Comparison of ENCODE assay signal across 19 cellular contexts in genomic region chr1:167065481-167065880, GRCh38. TPM values are rescaled to one million over a fixed set of nuclear protein-coding genes. Genes with fewer than 3 reads are reported as not detected.
DNase-seq lines count a peak whose midpoint lies in the region; ATAC-seq and TF ChIP-seq lines count a peak whose summit lies in the region.
"Had no signal": no experiment of that assay in that cellular context is flagged by ENCODE, and none has a peak within 500 bp of the region (broad histone marks: within the 10 kb centered on the region; RNA-seq: fewer than 3 reads in every experiment).

No MANE protein-coding gene starts in this region.

- peaks cover 17% of the 10 kb centered on the region for H3K4me1 ChIP-seq in mucosa of descending colon (ENCODE audit: low read depth)
- H3K4me1 ChIP-seq in naive thymus-derived CD4-positive, alpha-beta T cell (ENCODE audit: control insufficient read depth in 2 of 2, insufficient read depth in 2 of 2, low read length in 2 of 2): no peaks in the 10 kb centered on the region

- no peaks in the 10 kb centered on the region for H3K9me3 ChIP-seq in mucosa of descending colon
- H3K9me3 ChIP-seq in naive thymus-derived CD4-positive, alpha-beta T cell (ENCODE audit: control insufficient read depth in 2 of 3, low read length in 3 of 3): no peaks in the 10 kb centered on the region

- DNase-seq in COLO668 (lab: John Stamatoyannopoulos, UW; ENCODE audit: unreplicated experiment) (peak; percentile 86), DMS153 (lab: John Stamatoyannopoulos, UW) (peak; percentile 86), NCI-H69 (lab: John Stamatoyannopoulos, UW) (peak; percentile 63), mucosa of descending colon (peak; percentile 81 to 86 (median 85)), iPS-NIHi11 (ENCODE audit: low spot score) (no peak), cortex of kidney (lab: John Stamatoyannopoulos, UW) (no peak)
- no peak for DNase-seq in naive thymus-derived CD4-positive, alpha-beta T cell
- DNase-seq: C1 segment of cervical spinal cord; CD8-positive, alpha-beta memory T cell; GDM1; H7; MV-4-11; NCI-H2081; NCI-H524 treated with DMSO at 0.1 percent for 48 hours; NK-92 treated with Interleukin-12 subunit alpha and Interleukin-12 subunit beta, amount 100 ng/mL, for 24 hours; Right ventricle myocardium superior had no signal

- no peaks in the 10 kb centered on the region for H3K9me3 Mint-ChIP-seq in naive thymus-derived CD4-positive, alpha-beta T cell

- intact Hi-C loops in mucosa of descending colon (cut with DNase I, micrococcal nuclease): loop anchor here (5.0 to 10.0 kb wide), 4 partner anchors 149 to 469 kb away; no protein-coding TSS in a partner anchor
- intact Hi-C loops in naive thymus-derived CD4-positive, alpha-beta T cell (cut with micrococcal nuclease): loop anchor here (5.0 to 10.0 kb wide), 5 partner anchors 342 to 581 kb away; no protein-coding TSS in a partner anchor

- ATAC-seq in mucosa of descending colon: peak; percentile 95
- no peak for ATAC-seq in naive thymus-derived CD4-positive, alpha-beta T cell

- no peak overlapping the region for H3K27ac Mint-ChIP-seq in naive thymus-derived CD4-positive, alpha-beta T cell
- H3K27ac Mint-ChIP-seq: CD8-positive, alpha-beta memory T cell had no signal

- CTCF ChIA-PET in naive thymus-derived CD4-positive, alpha-beta T cell (lab: Charles Lee): interaction anchor here (0.7 to 12.3 kb wide), 4 partner anchors 47 to 156 kb away, joined by 3 to 354 read pairs (median 38); partner anchors contain the start of gene POU2F1

- H3K27me3 Mint-ChIP-seq in naive thymus-derived CD4-positive, alpha-beta T cell: no peaks in the 10 kb centered on the region

- no peak for TF ChIP-seq CTCF in mucosa of descending colon (IDR thresholded peaks at IDR 0.05)

- peaks cover 0 to 43% (median 15%) of the 10 kb centered on the region in 5 donors for H3K36me3 Mint-ChIP-seq in naive thymus-derived CD4-positive, alpha-beta T cell

- H3K4me1 Mint-ChIP-seq in naive thymus-derived CD4-positive, alpha-beta T cell: peaks cover 0 to 9% (median 5%) of the 10 kb centered on the region in 7 donors

- no peaks in the 10 kb centered on the region for H3K27me3 ChIP-seq in naive thymus-derived CD4-positive, alpha-beta T cell (ENCODE audit: control insufficient read depth in 2 of 2, insufficient read depth in 2 of 2, low read length in 2 of 2)

- POLR2A ChIA-PET in naive thymus-derived CD4-positive, alpha-beta T cell (lab: Charles Lee): no interaction called here

- no peaks in the 10 kb centered on the region for H3K36me3 ChIP-seq in mucosa of descending colon (ENCODE audit: low read depth)
- peaks cover 0 to 24% (median 0%) of the 10 kb centered on the region in 3 experiments for H3K36me3 ChIP-seq in naive thymus-derived CD4-positive, alpha-beta T cell (ENCODE audit: control insufficient read depth in 2 of 3, insufficient read depth in 3 of 3, low read length in 3 of 3)

- no peak overlapping the region for H3K4me3 ChIP-seq in mucosa of descending colon
- no peak overlapping the region for H3K4me3 ChIP-seq in naive thymus-derived CD4-positive, alpha-beta T cell (ENCODE audit: low read length)

- no peak overlapping the region for H3K27ac ChIP-seq in naive thymus-derived CD4-positive, alpha-beta T cell (ENCODE audit: low read depth, low read length)
- H3K27ac ChIP-seq: KMS-11 had no signal

- H3K4me3 Mint-ChIP-seq in naive thymus-derived CD4-positive, alpha-beta T cell: no peak overlapping the region

RNA-seq across cellular contexts. Expression of gene GPA33, which starts 24.7 kb away (rescaled TPM):
- 100 to 1,000 TPM; 221 to 764 (median 482) TPM for total RNA-seq in mucosa of descending colon
- total RNA-seq in naive thymus-derived CD4-positive, alpha-beta T cell: 10 to 100 TPM in 3 of 5 experiments, 1 to 10 TPM in 2; 5.4 to 32.6 (median 11.3) TPM
- 10 to 100 TPM; 43.6 to 63.4 TPM for polyA plus RNA-seq in naive thymus-derived CD4-positive, alpha-beta T cell
- total RNA-seq: Daoy had no signal

RNA-seq across cellular contexts. Expression of gene STYXL2, which starts 28.4 kb away (rescaled TPM):
- total RNA-seq in mucosa of descending colon: under 1 TPM; 0.13 to 0.17 (median 0.17) TPM
- total RNA-seq in naive thymus-derived CD4-positive, alpha-beta T cell: not detected
- polyA plus RNA-seq in naive thymus-derived CD4-positive, alpha-beta T cell: not detected
- total RNA-seq: CD8-positive, alpha-beta memory T cell; Daoy; HT-29 had no signal
- polyA plus RNA-seq: CD8-positive, alpha-beta memory T cell had no signal

Comparison
In these comparisons a context has a peak if more than half of its experiments do, and no peak if none do; other contexts are left out.
1. DNase-seq: peak in COLO668 (single experiment), DMS153 (single experiment), NCI-H69 (single experiment) and mucosa of descending colon (3 of 3); none in iPS-NIHi11 (single experiment), naive thymus-derived CD4-positive, alpha-beta T cell (0 of 9) and cortex of kidney (single experiment).
2. RNA of gene GPA33, which starts 24.7 kb away (total RNA-seq): 221 to 764 TPM in mucosa of descending colon; 5.4 to 32.6 TPM in naive thymus-derived CD4-positive, alpha-beta T cell; every median in the first group is over 4 times any median in the second.